Comparison of ENCODE assay signal across 1 cellular context in the genomic region with DNA sequence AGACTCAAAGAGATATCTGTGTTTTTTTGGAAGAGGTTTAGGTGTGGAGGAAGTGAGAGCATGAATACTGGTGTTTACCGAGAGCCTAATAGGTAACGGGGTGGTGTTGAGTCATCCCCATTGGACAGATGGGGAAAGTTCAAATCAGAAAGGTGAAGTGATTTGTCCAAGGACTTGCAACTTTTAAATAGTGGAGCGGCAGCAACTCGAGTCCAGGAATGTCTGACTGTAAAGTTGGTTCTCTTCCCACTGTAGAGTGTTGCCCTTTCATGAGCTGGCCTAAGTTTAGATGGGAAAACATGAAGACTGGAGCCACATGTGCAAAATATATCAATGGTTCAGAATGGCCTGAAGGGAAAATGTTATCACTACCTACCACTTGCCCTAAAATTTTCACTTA.
TF ChIP-seq lines count a peak whose summit lies in the region.

No MANE protein-coding gene starts in this region.

TF ChIP-seq in SK-N-SH, 30 proteins besides CTCF, POLR2A, EP300 and RAD21 (continued from another document):
- TF ChIP-seq SMC3 (IDR thresholded peaks at IDR 0.05; ENCODE audit: low read depth, low read length): no peak
TF ChIP-seq in SK-N-SH: peak in this region for 0.
